8 cellular contexts compared by ENCODE assay signal in the genomic region with DNA sequence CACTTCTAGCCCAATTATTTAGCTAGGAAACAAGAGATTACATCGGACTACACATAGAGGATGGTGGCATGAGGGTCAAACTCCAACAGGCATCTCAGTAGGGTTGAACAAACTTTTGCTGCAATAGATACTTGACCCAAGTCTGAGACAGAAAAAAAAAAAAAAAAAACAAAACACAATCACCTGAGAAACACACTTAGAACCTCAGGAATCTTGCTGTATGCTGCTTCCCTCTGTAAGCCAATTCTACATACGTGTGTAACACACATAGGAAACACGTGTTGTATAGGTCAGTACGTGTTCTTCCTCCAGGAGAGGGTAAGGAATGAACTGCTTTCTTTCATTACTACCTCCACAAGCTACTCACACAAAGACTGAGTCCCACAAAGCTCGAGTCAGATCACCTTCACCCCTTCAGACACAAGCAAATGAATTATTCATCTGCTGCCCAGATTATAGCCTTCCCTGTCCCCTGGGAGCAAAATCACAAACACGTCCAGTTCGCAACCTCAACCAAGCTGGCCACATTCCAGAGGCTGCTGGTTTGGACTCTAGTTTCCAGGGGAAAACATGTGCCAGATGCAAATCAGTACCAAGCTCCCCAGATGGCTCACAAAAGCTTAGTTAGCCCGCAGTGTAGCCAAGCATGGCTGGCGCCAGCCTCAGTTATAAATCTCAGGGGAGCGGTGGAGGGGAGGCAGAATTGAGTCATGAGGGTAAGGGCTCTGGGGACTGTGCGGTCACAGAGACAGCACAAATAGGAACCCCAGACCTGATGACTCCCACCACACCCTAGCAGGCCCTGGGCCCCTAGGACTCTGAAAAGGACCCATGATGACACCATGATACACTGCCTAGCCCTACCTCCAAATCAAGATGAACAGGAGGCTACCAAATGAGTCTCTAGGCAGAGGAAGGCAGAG. TPM values are rescaled to one million over a fixed set of nuclear protein-coding genes. Genes with fewer than 3 reads are reported as not detected.
A peak's percentile ranks its signal among the peaks of the same experiment; 100 is the strongest.
DNase-seq lines count a peak whose midpoint lies in the region; ATAC-seq, FAIRE-seq and TF ChIP-seq lines count a peak whose summit lies in the region.

No MANE protein-coding gene starts in this region.

- H3K9me3 Mint-ChIP-seq in osteocyte (ENCODE audit: unreplicated experiment), result no peaks in the 10 kb centered on the region

- TF ChIP-seq CTCF in osteocyte (IDR thresholded peaks at IDR 0.05), result no peak

- ATAC-seq in GM18909 (IDR thresholded peaks at IDR 0.05; ENCODE audit: poor library complexity, unreplicated experiment) (peak; percentile 93), HG03066 (IDR thresholded peaks at IDR 0.05; ENCODE audit: low read depth, unreplicated experiment) (peak; percentile 91)

- FAIRE-seq in RCC 7860 (lab: Jason Lieb, UNC), result peak; percentile 99

- H3K4me3 Mint-ChIP-seq in osteocyte (ENCODE audit: unreplicated experiment), result peak overlapping the region; percentile 36

- H3K36me3 Mint-ChIP-seq in osteocyte (ENCODE audit: unreplicated experiment), result peaks cover 15% of the 10 kb centered on the region

- no peaks in the 10 kb centered on the region for H3K27me3 Mint-ChIP-seq in osteocyte (ENCODE audit: unreplicated experiment)

- H3K27ac Mint-ChIP-seq in osteocyte (ENCODE audit: unreplicated experiment), result peak overlapping the region; percentile 92

- DNase-seq in CD1c-positive myeloid dendritic cell (ENCODE audit: extremely low spot score) (peak; percentile 45), RCC 7860 (ENCODE audit: low spot score) (peak; percentile 99), fibroblast of peridontal ligament (ENCODE audit: extremely low read depth) (peak; percentile 99), osteocyte (ENCODE audit: extremely low spot score, unreplicated experiment) (peak; percentile 90), AML-193 (lab: John Stamatoyannopoulos, UW) (no peak)
- DNase-seq in activated CD4-positive, alpha-beta T cell treated with anti-CD3 and anti-CD28 coated beads, Interleukin-2, amount 50 U/mL, for 48 hours, result no peak

- H3K4me1 Mint-ChIP-seq in osteocyte (ENCODE audit: unreplicated experiment), result peaks cover 67% of the 10 kb centered on the region

RNA-seq across cellular contexts. Expression of a gene that starts 15.1 kb away (rescaled TPM):
- 1,262 and 1,314 TPM in 2 replicates for total RNA-seq in osteocyte

Comparison
In these comparisons a context has a peak if more than half of its experiments do, and no peak if none do; other contexts are left out.
1. DNase-seq: peak in CD1c-positive myeloid dendritic cell (single experiment), RCC 7860 (single experiment), fibroblast of peridontal ligament (single experiment) and osteocyte (single experiment); none in activated CD4-positive, alpha-beta T cell treated with anti-CD3 and anti-CD28 coated beads, Interleukin-2, amount 50 U/mL, for 48 hours (0 of 2) and AML-193 (0 of 2).